ENCODE assay signal across 2 cellular contexts in the genomic region with DNA sequence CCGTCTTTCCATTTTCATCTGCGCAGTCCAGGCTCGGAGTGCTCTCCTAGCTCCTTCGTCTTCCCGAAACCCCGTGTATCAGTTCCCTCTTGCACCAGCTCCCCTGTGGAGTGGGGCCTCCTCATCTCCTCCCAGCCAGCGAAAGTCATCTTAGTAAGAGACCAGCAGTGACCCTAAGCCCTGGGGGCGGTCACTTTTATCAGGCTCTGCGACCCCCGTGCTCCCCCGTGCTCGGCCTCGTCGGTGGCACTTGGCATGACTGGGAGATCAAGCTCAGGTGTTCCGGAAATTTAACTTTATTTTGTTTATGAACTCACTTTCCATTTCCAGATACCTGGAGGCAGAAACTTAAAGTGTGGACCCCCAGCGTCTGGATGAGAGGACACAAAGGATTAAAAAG.
TF ChIP-seq lines count a peak whose summit lies in the region.

No MANE protein-coding gene starts in this region.

TF ChIP-seq in SK-N-SH, 30 proteins besides CTCF, POLR2A, EP300 and RAD21 (continued from another document):
- TF ChIP-seq IRF3 (IDR thresholded peaks at IDR 0.05; ENCODE audit: low read depth, low read length) (no peak), EZH2phosphoT487 (IDR thresholded peaks at IDR 0.05; ENCODE audit: borderline replicate concordance, low read depth) (no peak), JUND (IDR thresholded peaks at IDR 0.05) (no peak), GABPA (IDR thresholded peaks at IDR 0.05; ENCODE audit: low read depth) (no peak), YY1 (IDR thresholded peaks at IDR 0.05; ENCODE audit: low read depth) (no peak), REST (IDR thresholded peaks at IDR 0.05; ENCODE audit: low read depth, low read length) (no peak), TCF12 (IDR thresholded peaks at IDR 0.05) (no peak)

TF ChIP-seq in SK-N-SH treated with all-trans-retinoic acid at 6 μM for 48 hours, 23 proteins besides CTCF, POLR2A, EP300 and RAD21 (continued from another document):
- TF ChIP-seq CSRNP3 (CRISPR knock-in tag; IDR thresholded peaks at IDR 0.05) = no peak
- no peak for TF ChIP-seq ZNF8 (CRISPR knock-in tag; IDR thresholded peaks at IDR 0.05)
- TF ChIP-seq POU6F1 (CRISPR knock-in tag; IDR thresholded peaks at IDR 0.05; ENCODE audit: borderline replicate concordance, low read depth) = no peak
